In genomic region chr13:33217256-33217655, GRCh38 we compare ENCODE assay signal across 1 cellular context.
TF ChIP-seq lines count a peak whose summit lies in the region.

No MANE protein-coding gene starts in this region.

TF ChIP-seq in WTC11, 78 proteins besides CTCF, POLR2A, EP300 and RAD21 (continued from another document):
- TF ChIP-seq AR (CRISPR knock-in tag; IDR thresholded peaks at IDR 0.05) (no peak), ZBTB43 (CRISPR knock-in tag; IDR thresholded peaks at IDR 0.05) (no peak), EMX1 (CRISPR knock-in tag; IDR thresholded peaks at IDR 0.05) (no peak), JAZF1 (CRISPR knock-in tag; IDR thresholded peaks at IDR 0.05) (no peak), SOX15 (CRISPR knock-in tag; IDR thresholded peaks at IDR 0.05) (no peak)
